Comparison of ENCODE assay signal across 8 cellular contexts in genomic region chrX:3711331-3711917, GRCh38. TPM values are rescaled to one million over a fixed set of nuclear protein-coding genes. Genes with fewer than 3 reads are reported as not detected.
A peak's percentile ranks its signal among the peaks of the same experiment; 100 is the strongest.
DNase-seq lines count a peak whose midpoint lies in the region; ATAC-seq, FAIRE-seq and TF ChIP-seq lines count a peak whose summit lies in the region.

No MANE protein-coding gene starts in this region.

- TF ChIP-seq POLR2A in tibial nerve (IDR thresholded peaks at IDR 0.05) (peak in 1 of 2 donors; percentile 13), H54 (IDR thresholded peaks at IDR 0.05; ENCODE audit: low read depth, low read length) (no peak)

- no peak for ATAC-seq in GM18858 (IDR thresholded peaks at IDR 0.05; ENCODE audit: unreplicated experiment)

- H3K4me1 ChIP-seq in ACC112 (ENCODE audit: control insufficient read depth, insufficient read depth, low read length, unreplicated experiment) (peaks cover 8% of the 10 kb centered on the region), tibial nerve (no peaks in the 10 kb centered on the region)

- no peak overlapping the region for H3K27ac Mint-ChIP-seq in HFFc6
- peak overlapping the region; percentile 96 for H3K27ac Mint-ChIP-seq in activated naive CD4-positive, alpha-beta T cell treated with anti-CD3 and anti-CD28 coated beads, Interleukin-2, amount 10 ng/mL, durations not matched to agents 7 days and 5 days

- no peaks in the 10 kb centered on the region for H3K27me3 ChIP-seq in ACC112 (ENCODE audit: insufficient read depth, low read length)
- H3K27me3 ChIP-seq in layer of hippocampus (ENCODE audit: control insufficient read depth, insufficient read depth, low read length), result no peaks in the 10 kb centered on the region
- H3K27me3 ChIP-seq in tibial nerve, result no peaks in the 10 kb centered on the region

- H2AFZ ChIP-seq in ACC112 (ENCODE audit: low read length, unreplicated experiment), result no peak overlapping the region

- no peak for DNase-seq in HFFc6
- DNase-seq in activated naive CD4-positive, alpha-beta T cell treated with anti-CD3 and anti-CD28 coated beads, Interleukin-2, amount 10 ng/mL, durations not matched to agents 7 days and 5 days, result peak; percentile 40
- no peak for DNase-seq in tibial nerve (ENCODE audit: low spot score in 2 of 2)
- no peak for DNase-seq in H54 (ENCODE audit: insufficient read length, low spot score)
- DNase-seq in NCI-H2029 treated with DMSO at 0.1 percent for 48 hours (lab: John Stamatoyannopoulos, UW), result no peak

- no peak for TF ChIP-seq CTCF in HFFc6 (IDR thresholded peaks at IDR 0.05)
- no peak for TF ChIP-seq CTCF in tibial nerve (IDR thresholded peaks at IDR 0.05)

- H3K4me3 ChIP-seq in ACC112 (ENCODE audit: low read depth, low read length), result peak overlapping the region; percentile 89
- peak overlapping the region; percentile 62 to 84 (median 68) for H3K4me3 ChIP-seq in tibial nerve

- no peak for TF ChIP-seq EP300 in tibial nerve (IDR thresholded peaks at IDR 0.05)

- 33 to 45% methylated on average over 11 to 16 of the region's 16 CpGs for WGBS in tibial nerve, 2 donors

- CTCF ChIA-PET in activated naive CD4-positive, alpha-beta T cell treated with anti-CD3 and anti-CD28 coated beads, Interleukin-2, amount 10 ng/mL, durations not matched to agents 7 days and 5 days (lab: Charles Lee), result interaction anchor here (0.6 to 1.9 kb wide), 4 partner anchors 11 to 103 kb away, joined by 3 to 4 read pairs (median 4); no protein-coding TSS in a partner anchor

- H3K27me3 Mint-ChIP-seq in HFFc6 (ENCODE audit: insufficient read depth), result no peaks in the 10 kb centered on the region
- H3K27me3 Mint-ChIP-seq in activated naive CD4-positive, alpha-beta T cell treated with anti-CD3 and anti-CD28 coated beads, Interleukin-2, amount 10 ng/mL, durations not matched to agents 7 days and 5 days, result no peaks in the 10 kb centered on the region

- H3K36me3 Mint-ChIP-seq in HFFc6 (ENCODE audit: low read depth), result no peaks in the 10 kb centered on the region
- peaks cover 42% of the 10 kb centered on the region for H3K36me3 Mint-ChIP-seq in activated naive CD4-positive, alpha-beta T cell treated with anti-CD3 and anti-CD28 coated beads, Interleukin-2, amount 10 ng/mL, durations not matched to agents 7 days and 5 days

- peaks cover 11% of the 10 kb centered on the region for H3K4me1 Mint-ChIP-seq in HFFc6 (ENCODE audit: low read depth)
- peaks cover 47% of the 10 kb centered on the region for H3K4me1 Mint-ChIP-seq in activated naive CD4-positive, alpha-beta T cell treated with anti-CD3 and anti-CD28 coated beads, Interleukin-2, amount 10 ng/mL, durations not matched to agents 7 days and 5 days

- H3K36me3 ChIP-seq in ACC112 (ENCODE audit: insufficient read depth, low read length), result no peaks in the 10 kb centered on the region
- H3K36me3 ChIP-seq in tibial nerve, result no peaks in the 10 kb centered on the region

- peak overlapping the region; percentile 96 for H3K4me3 Mint-ChIP-seq in HFFc6
- H3K4me3 Mint-ChIP-seq in activated naive CD4-positive, alpha-beta T cell treated with anti-CD3 and anti-CD28 coated beads, Interleukin-2, amount 10 ng/mL, durations not matched to agents 7 days and 5 days, result peak overlapping the region; percentile 89

- H3K27ac ChIP-seq in ACC112 (ENCODE audit: low read depth, low read length), result no peak overlapping the region
- H3K27ac ChIP-seq in layer of hippocampus (ENCODE audit: low read depth, low read length), result peak overlapping the region; percentile 68
- H3K27ac ChIP-seq in tibial nerve, result peak overlapping the region; percentile 73 to 92 (median 90)

- peaks cover 12% of the 10 kb centered on the region for H3K79me2 ChIP-seq in ACC112 (ENCODE audit: control insufficient read depth, insufficient read depth, low read length, unreplicated experiment)

- no peaks in the 10 kb centered on the region for H3K9me3 ChIP-seq in tibial nerve

- no peak for FAIRE-seq in H54 (lab: Jason Lieb, UNC)

- no peaks in the 10 kb centered on the region for H3K9me3 Mint-ChIP-seq in HFFc6
- no peaks in the 10 kb centered on the region for H3K9me3 Mint-ChIP-seq in activated naive CD4-positive, alpha-beta T cell treated with anti-CD3 and anti-CD28 coated beads, Interleukin-2, amount 10 ng/mL, durations not matched to agents 7 days and 5 days

RNA-seq across cellular contexts. Expression of gene PRKX, which starts 2.0 kb away (rescaled TPM):
- 10 to 100 TPM in 2 of 6 experiments, 1 to 10 TPM in 4; 8.2 to 12.2 (median 9.3) TPM for total RNA-seq in HFFc6 (2021; fragmentation: NEBNext Ultra II Directional; extraction: Animal tissue kit (Norgen Biotek cat#: 25700))
- total RNA-seq in tibial nerve, result 10 to 100 TPM; 32.2 to 37.8 (median 34.1) TPM
